ENCODE assay signal across 8 cellular contexts in genomic region chr12:98503593-98504367, GRCh38. TPM values are rescaled to one million over a fixed set of nuclear protein-coding genes. Genes with fewer than 3 reads are reported as not detected.
A peak's percentile ranks its signal among the peaks of the same experiment; 100 is the strongest.
DNase-seq lines count a peak whose midpoint lies in the region; ATAC-seq and TF ChIP-seq lines count a peak whose summit lies in the region.

No MANE protein-coding gene starts in this region.

- intact Hi-C loops in PC-3 (cut with micrococcal nuclease) = loop anchor here (1.0 to 2.0 kb wide), 4 partner anchors 12 to 141 kb away; partner anchors contain the start of genes APAF1, IKBIP, SLC25A3 and TMPO

- H2AFZ ChIP-seq in PC-3 (ENCODE audit: low read length) = peak overlapping the region; percentile 98

- H3K4me3 ChIP-seq in Jurkat, Clone E6-1 (ENCODE audit: low read length) = peak overlapping the region; percentile 87
- H3K4me3 ChIP-seq in PC-3 (ENCODE audit: low read length) (peak overlapping the region; percentile 83), muscle layer of duodenum (ENCODE audit: low read depth in 1 of 2, low read length in 2 of 2) (peak overlapping the region; percentile 84 to 99)

- H3K27me3 ChIP-seq in PC-3 (ENCODE audit: low read length) (no peaks in the 10 kb centered on the region), muscle layer of duodenum (ENCODE audit: low read depth, low read length) (no peaks in the 10 kb centered on the region)

- no peaks in the 10 kb centered on the region for H3K79me2 ChIP-seq in PC-3 (ENCODE audit: low read length)

- POLR2A ChIA-PET in PC-3 (lab: Charles Lee; ENCODE audit: unreplicated experiment) = no interaction called here

- H3K9me3 ChIP-seq in PC-3 (ENCODE audit: low read length) (no peaks in the 10 kb centered on the region), muscle layer of duodenum (ENCODE audit: control insufficient read depth in 1 of 2, low read length in 2 of 2) (no peaks in the 10 kb centered on the region)

- H3K27me3 Mint-ChIP-seq in activated T-cell treated with anti-CD3 and anti-CD28 coated beads, Interleukin-2, amount 50 U/mL, for 24 hours = peaks cover 2% of the 10 kb centered on the region

- H3K4me1 ChIP-seq in PC-3 (ENCODE audit: insufficient read depth, low read length) (peaks cover 13% of the 10 kb centered on the region), muscle layer of duodenum (ENCODE audit: control insufficient read depth in 1 of 2, insufficient read depth in 2 of 2, low read length in 2 of 2) (peaks cover 0 to 5% of the 10 kb centered on the region in 2 donors)

- H3K36me3 ChIP-seq in PC-3 (ENCODE audit: low read depth, low read length) = no peaks in the 10 kb centered on the region
- no peaks in the 10 kb centered on the region for H3K36me3 ChIP-seq in muscle layer of duodenum (ENCODE audit: control insufficient read depth in 1 of 2, insufficient read depth in 2 of 2, low read length in 2 of 2)

- H3K27ac Mint-ChIP-seq in activated T-cell treated with anti-CD3 and anti-CD28 coated beads, Interleukin-2, amount 50 U/mL, for 24 hours = peak overlapping the region; percentile 99

- H3K27ac ChIP-seq in PC-3 (ENCODE audit: low read length) (peak overlapping the region; percentile 88), muscle layer of duodenum (ENCODE audit: low read length) (peak overlapping the region; percentile 99)

- TF ChIP-seq CTCF in PC-3 (conservative IDR thresholded peaks at IDR 0.05; ENCODE audit: low read depth, low read length) = no peak

- H3F3A ChIP-seq in PC-3 (ENCODE audit: low read length, unreplicated experiment) = no peaks in the 10 kb centered on the region

- no peaks in the 10 kb centered on the region for H4K20me1 ChIP-seq in PC-3 (ENCODE audit: low read length)

- BruUV-seq in PC-3 (replicated peaks; lab: Mats Ljungman, UMichigan) = TSS peak; percentile 52

- H3K4me1 Mint-ChIP-seq in activated T-cell treated with anti-CD3 and anti-CD28 coated beads, Interleukin-2, amount 50 U/mL, for 24 hours (ENCODE audit: low read depth) = peaks cover 36% of the 10 kb centered on the region

- peaks cover 8% of the 10 kb centered on the region for H3K36me3 Mint-ChIP-seq in activated T-cell treated with anti-CD3 and anti-CD28 coated beads, Interleukin-2, amount 50 U/mL, for 24 hours (ENCODE audit: low read depth)

- H3K9ac ChIP-seq in PC-3 (ENCODE audit: low read length) = peak overlapping the region; percentile 82

- ATAC-seq in GM21619 (IDR thresholded peaks at IDR 0.05; ENCODE audit: unreplicated experiment) = peak; percentile 68
- peak; percentile 64 for ATAC-seq in PC-3
- ATAC-seq in esophagus mucosa = peak; percentile 93

- no peaks in the 10 kb centered on the region for H3K9me3 Mint-ChIP-seq in activated T-cell treated with anti-CD3 and anti-CD28 coated beads, Interleukin-2, amount 50 U/mL, for 24 hours

- peak overlapping the region; percentile 87 for H3K4me3 Mint-ChIP-seq in activated T-cell treated with anti-CD3 and anti-CD28 coated beads, Interleukin-2, amount 50 U/mL, for 24 hours

- CTCF ChIA-PET in PC-3 (lab: Charles Lee) = no interaction called here

- no peaks in the 10 kb centered on the region for H3K9me2 ChIP-seq in PC-3 (replicated peaks; ENCODE audit: low read length)

- peak; percentile 84 for DNase-seq in DMS153 (lab: John Stamatoyannopoulos, UW)
- peak; percentile 93 for DNase-seq in Jurkat, Clone E6-1 (ENCODE audit: low read depth, low spot score)
- peak; percentile 89 for DNase-seq in PC-3
- peak; percentile 98 for DNase-seq in activated T-cell treated with anti-CD3 and anti-CD28 coated beads, Interleukin-2, amount 50 U/mL, for 24 hours
- peak; percentile 89 for DNase-seq in stimulated activated CD8-positive, alpha-beta memory T cell treated with anti-CD3 and anti-CD28 coated beads, Interleukin-7, amount 100 ng/mL, for 24 hours (ENCODE audit: low read depth)

- H3K4me2 ChIP-seq in PC-3 (ENCODE audit: low read length) = peak overlapping the region; percentile 94

RNA-seq across cellular contexts. Expression of gene TMPO, which starts 11.6 kb away (rescaled TPM):
- 290 TPM for polyA plus RNA-seq in Jurkat, Clone E6-1 (2012; ENCODE audit: insufficient read depth, insufficient read length)
- 155 and 160 TPM in 2 replicates for total RNA-seq in PC-3 (2014; rRNA removed)
- 55.0 TPM for total RNA-seq in esophagus mucosa

Comparison
In these comparisons a context has a peak if more than half of its experiments do, and no peak if none do; other contexts are left out.
1. Peak in every context shown above with its lines: DNase-seq, ATAC-seq, H3K4me3 ChIP-seq and H3K27ac ChIP-seq.